11 cellular contexts compared by ENCODE assay signal in genomic region chr19:5586300-5587070, GRCh38. TPM values are rescaled to one million over a fixed set of nuclear protein-coding genes. Genes with fewer than 3 reads are reported as not detected.
DNase-seq lines count a peak whose midpoint lies in the region; ATAC-seq and TF ChIP-seq lines count a peak whose summit lies in the region.
"Had no signal": no experiment of that assay in that cellular context is flagged by ENCODE, and none has a peak within 500 bp of the region (broad histone marks: within the 10 kb centered on the region; RNA-seq: fewer than 3 reads in every experiment).

No MANE protein-coding gene starts in this region.

- no peak overlapping the region for H2BK120ac ChIP-seq in H9 (ENCODE audit: low read depth, low read length, poor library complexity, severe bottlenecking)

- H2BK5ac ChIP-seq in H9 (ENCODE audit: insufficient read length, low read length): no peak overlapping the region

- H4K5ac ChIP-seq in H9 (ENCODE audit: insufficient read length, low read depth, low read length): no peak overlapping the region

- H3K4me3 ChIP-seq in right atrium auricular region (no peak overlapping the region), gastrocnemius medialis (no peak overlapping the region)
- H3K4me3 ChIP-seq: thoracic aorta had no signal

- no peak overlapping the region for H3K18ac ChIP-seq in H9 (ENCODE audit: insufficient read length, low read depth, low read length)

- no peak overlapping the region for H3K23ac ChIP-seq in H9 (ENCODE audit: insufficient read length, low read depth, low read length)

- H3K27me3 ChIP-seq in H9 (ENCODE audit: insufficient read depth, low read length) (no peaks in the 10 kb centered on the region), right atrium auricular region (no peaks in the 10 kb centered on the region), gastrocnemius medialis (no peaks in the 10 kb centered on the region)

- H3K9ac ChIP-seq in H9 (ENCODE audit: extremely low read depth, insufficient read length, low read length): no peak overlapping the region

- WGBS in H9 (ENCODE audit: extremely low coverage, insufficient read length, low lambda C conversion rate): no CpG with 5 or more reads among the region's 26 CpGs

- H3K56ac ChIP-seq in H9 (ENCODE audit: insufficient read length, low read depth, low read length): no peak overlapping the region

- no peak overlapping the region for H3K27ac ChIP-seq in H9 (ENCODE audit: insufficient read length, low read depth, low read length)
- H3K27ac ChIP-seq in right atrium auricular region: peak overlapping the region; percentile 49
- peak overlapping the region; percentile 41 to 73 (median 54) for H3K27ac ChIP-seq in gastrocnemius medialis

- H3K9me3 ChIP-seq in H9 (ENCODE audit: control insufficient read depth, low read depth, low read length) (no peaks in the 10 kb centered on the region), right atrium auricular region (no peaks in the 10 kb centered on the region), gastrocnemius medialis (no peaks in the 10 kb centered on the region)
- H3K9me3 ChIP-seq: thoracic aorta had no signal

- no peak overlapping the region for H2BK20ac ChIP-seq in H9 (ENCODE audit: low read depth, low read length, poor library complexity, severe bottlenecking)

- H3K4me3 Mint-ChIP-seq in H9 (peak overlapping the region in 1 of 2 experiments; percentile 46; a peak in 2 of 5 replicates), WTC11 (peak overlapping the region; percentile 30; the same call in 1 of the 2 replicates)

- intact Hi-C loops in gastrocnemius medialis (cut with DNase I; ENCODE audit: low total_unique reads): no loop called here

- no peaks in the 10 kb centered on the region for H3K79me2 ChIP-seq in H9 (ENCODE audit: insufficient read depth, low read length)

- no peak overlapping the region for H4K91ac ChIP-seq in H9 (ENCODE audit: insufficient read length, low read depth, low read length)

- CTCF ChIA-PET in WTC11 (lab: Charles Lee): interaction anchor here (1.0 to 3.2 kb wide), 7 partner anchors 19 to 103 kb away, joined by 3 to 11 read pairs (median 9); partner anchors contain the start of gene TINCR

- no peak overlapping the region for H2AFZ ChIP-seq in H9 (ENCODE audit: low read length)

- H3K4ac ChIP-seq in H9 (ENCODE audit: low read depth, low read length): no peak overlapping the region

- H3K4me1 Mint-ChIP-seq in H9 (peaks cover 15 to 23% of the 10 kb centered on the region in 2 experiments), WTC11 (peaks cover 17% of the 10 kb centered on the region)

- POLR2A ChIA-PET in WTC11 (lab: Charles Lee): interaction anchor here (0.8 kb wide), 1 partner anchor 145 kb away, joined by 3 read pairs; no protein-coding TSS in a partner anchor

- H3K36me3 Mint-ChIP-seq in H9 (ENCODE audit: insufficient read depth in 1 of 3, low read depth in 3 of 3) (peaks cover 18 to 43% (median 42%) of the 10 kb centered on the region in 3 experiments), WTC11 (peaks cover 27% of the 10 kb centered on the region)

- H3K14ac ChIP-seq in H9 (ENCODE audit: insufficient read depth, low read length): no peak overlapping the region; the same call in 1 of the 2 replicates

- ATAC-seq in WTC11 (no peak), gastrocnemius medialis (no peak)

- no peak overlapping the region for H2AK5ac ChIP-seq in H9 (ENCODE audit: insufficient read length, low read length)

- peaks cover 5% of the 10 kb centered on the region for H3K23me2 ChIP-seq in H9 (ENCODE audit: insufficient read length, low read depth, low read length, poor library complexity, severe bottlenecking)

- H3K27me3 Mint-ChIP-seq in H9 (ENCODE audit: low read depth) (no peaks in the 10 kb centered on the region), WTC11 (ENCODE audit: low read depth) (no peaks in the 10 kb centered on the region)

- no peaks in the 10 kb centered on the region for H3K79me1 ChIP-seq in H9 (ENCODE audit: insufficient read depth, low read depth, low read length, poor library complexity, severe bottlenecking)

- H2BK12ac ChIP-seq in H9 (ENCODE audit: insufficient read length, low read depth, low read length): no peak overlapping the region

- DNase-seq in H9 (no peak), WTC11 (ENCODE audit: low spot score) (no peak), right atrium auricular region (ENCODE audit: low spot score) (no peak), gastrocnemius medialis (no peak), NCI-H2171 treated with DMSO at 0.1 percent for 48 hours (lab: John Stamatoyannopoulos, UW) (no peak), SKM-1 (lab: John Stamatoyannopoulos, UW; ENCODE audit: unreplicated experiment) (no peak), GM03348 (ENCODE audit: low spot score) (no peak), NCI-H524 treated with DMSO at 0.1 percent for 48 hours (lab: John Stamatoyannopoulos, UW) (no peak)
- DNase-seq: amniotic stem cell, EL had no signal

- H3K4me1 ChIP-seq in H9 (ENCODE audit: insufficient read depth, low read length) (no peaks in the 10 kb centered on the region; the same call in 1 of the 2 replicates), right atrium auricular region (peaks cover 0 to 41% of the 10 kb centered on the region in 2 donors), gastrocnemius medialis (peaks cover 14 to 15% of the 10 kb centered on the region in 2 donors)

- no peak overlapping the region for H4K8ac ChIP-seq in H9 (replicated peaks; ENCODE audit: insufficient read length, low read depth, low read length)

- H2BK15ac ChIP-seq in H9 (ENCODE audit: low read depth, low read length): no peak overlapping the region

- H3K4me2 ChIP-seq in H9 (ENCODE audit: insufficient read depth, insufficient read length, low read length): peak overlapping the region; percentile 25

- TF ChIP-seq CTCF in H9 (conservative IDR thresholded peaks at IDR 0.05) (no peak), WTC11 (IDR thresholded peaks at IDR 0.05) (no peak), right atrium auricular region (IDR thresholded peaks at IDR 0.05) (no peak), gastrocnemius medialis (IDR thresholded peaks at IDR 0.05 in 4 of 5, conservative IDR thresholded peaks at IDR 0.05 in 1 of 5) (no peak)

- H3K9me3 Mint-ChIP-seq in H9 (no peaks in the 10 kb centered on the region), WTC11 (no peaks in the 10 kb centered on the region)

- no peak overlapping the region for H3T11ph ChIP-seq in H9 (ENCODE audit: low read length)

- H3K36me3 ChIP-seq in right atrium auricular region: peaks cover 64% of the 10 kb centered on the region
- H3K36me3 ChIP-seq in gastrocnemius medialis: peaks cover 0 to 56% of the 10 kb centered on the region in 2 donors

- TF ChIP-seq POLR2A in gastrocnemius medialis (IDR thresholded peaks at IDR 0.05): no peak

- H4K20me1 ChIP-seq in H9 (ENCODE audit: control insufficient read depth, insufficient read depth, insufficient read length): no peaks in the 10 kb centered on the region

- in situ Hi-C loops in gastrocnemius medialis (cut with MboI; ENCODE audit: low sequenced_read_pairs in 4 of 4): loop anchor here in 1 of 4 donors (25.0 kb wide), 1 partner anchor 524 kb away; no protein-coding TSS in a partner anchor

- H3K27ac Mint-ChIP-seq in H9: peak overlapping the region in 1 of 3 experiments; percentile 97; a peak in 2 of 7 replicates
- peak overlapping the region; percentile 70 for H3K27ac Mint-ChIP-seq in WTC11

TF ChIP-seq in WTC11, 78 proteins besides CTCF, POLR2A, EP300 and RAD21:
- TF ChIP-seq ZNF138 (CRISPR knock-in tag; conservative IDR thresholded peaks at IDR 0.05) (no peak), FOXP1 (CRISPR knock-in tag; IDR thresholded peaks at IDR 0.05; ENCODE audit: borderline replicate concordance) (0 out of 2 replicates have a peak, but pooled peaks have one; percentile 34), ZBTB21 (CRISPR knock-in tag; IDR thresholded peaks at IDR 0.05; ENCODE audit: borderline replicate concordance) (0 out of 2 replicates have a peak, but pooled peaks have one; percentile 24)

RNA-seq across cellular contexts. Expression of gene TINCR, which starts 18.7 kb away (rescaled TPM):
- total RNA-seq in H9 (2021) (0.17 and 0.18 TPM in 2 replicates), WTC11 (2021) (0.60 to 0.85 TPM (median 0.76 TPM) in 3 replicates), right atrium auricular region (under 1 TPM in 1 of 2 donors, not detected in 1; 0.59 TPM), gastrocnemius medialis (under 1 TPM in 1 of 4 donors, not detected in 3; 0.10 TPM)

RNA-seq across cellular contexts. Expression of gene SAFB2, which starts 36.1 kb away (rescaled TPM):
- total RNA-seq in H9 (2021): 70.3 and 76.1 TPM in 2 replicates
- total RNA-seq in WTC11 (2021): 70.0 to 100 TPM (median 77.8 TPM) in 3 replicates
- total RNA-seq in right atrium auricular region: 10 to 100 TPM; 16.1 to 26.6 TPM
- 10 to 100 TPM; 13.7 to 19.8 (median 18.4) TPM for total RNA-seq in gastrocnemius medialis

RNA-seq across cellular contexts. Expression of gene SAFB, which starts 36.4 kb away (rescaled TPM):
- 107 and 110 TPM in 2 replicates for total RNA-seq in H9 (2021)
- total RNA-seq in WTC11 (2021): 106 to 141 TPM (median 110 TPM) in 3 replicates
- total RNA-seq in right atrium auricular region: 10 to 100 TPM; 31.9 to 32.7 TPM
- 10 to 100 TPM; 29.8 to 60.0 (median 56.1) TPM for total RNA-seq in gastrocnemius medialis
